Comparison of ENCODE assay signal across 1 cellular context in the genomic region with DNA sequence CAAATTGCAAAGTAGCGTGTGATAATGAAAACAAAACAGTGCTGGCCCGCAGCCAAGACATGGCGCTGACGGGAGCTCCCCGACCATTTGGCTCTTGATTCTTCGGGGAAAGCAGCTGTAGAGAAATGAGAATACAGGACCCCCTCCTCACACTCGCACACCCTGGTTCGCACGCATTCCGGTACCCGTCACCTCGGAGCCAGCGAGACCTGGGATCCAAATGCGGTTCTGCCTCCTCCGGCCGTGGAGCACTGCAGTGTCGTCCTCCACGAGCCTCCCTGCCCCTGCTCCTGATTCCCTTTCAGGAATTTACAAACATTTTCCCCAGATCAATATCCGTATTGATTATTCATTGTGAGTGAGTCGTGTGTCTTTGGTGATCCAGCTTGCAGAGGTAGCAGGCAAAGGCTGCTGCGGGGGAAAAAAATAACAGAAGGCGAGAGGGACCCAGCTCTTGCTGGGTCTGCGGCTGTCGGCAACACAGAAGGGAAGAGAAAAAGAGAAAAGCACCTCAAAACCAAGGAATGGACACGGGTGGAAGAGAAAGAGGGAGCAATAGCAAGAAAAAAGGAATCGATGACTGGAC.
TF ChIP-seq lines count a peak whose summit lies in the region.

No MANE protein-coding gene starts in this region.

TF ChIP-seq in K562, 482 proteins besides CTCF, POLR2A, EP300 and RAD21 (continued from another document):
- TF ChIP-seq, protein P1, sequence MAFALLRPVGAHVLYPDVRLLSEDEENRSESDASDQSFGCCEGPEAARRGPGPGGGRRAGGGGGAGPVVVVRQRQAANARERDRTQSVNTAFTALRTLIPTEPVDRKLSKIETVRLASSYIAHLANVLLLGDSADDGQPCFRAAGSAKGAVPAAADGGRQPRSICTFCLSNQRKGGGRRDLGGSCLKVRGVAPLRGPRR (CRISPR knock-in tag; IDR thresholded peaks at IDR 0.05) = no peak
